Comparison of ENCODE assay signal across 14 cellular contexts in the genomic region with DNA sequence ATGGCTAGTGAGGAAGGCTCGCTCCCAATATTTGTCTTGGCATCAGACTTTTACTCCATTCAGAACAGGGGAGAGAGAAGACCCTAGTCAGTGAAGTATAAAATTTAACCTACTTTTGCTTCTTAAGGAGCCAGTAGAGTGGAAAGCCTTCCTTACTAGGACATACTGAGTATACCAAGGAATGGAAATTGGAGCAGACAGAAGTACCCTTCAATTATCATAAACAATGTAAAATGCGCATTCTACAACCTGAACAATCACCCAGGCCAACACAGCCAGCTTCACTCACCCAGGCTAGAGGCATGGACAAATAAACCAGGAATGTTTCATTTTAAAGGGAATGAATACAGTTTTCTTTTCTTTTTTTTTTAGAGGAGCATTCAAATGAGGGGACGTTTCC. TPM values are rescaled to one million over a fixed set of nuclear protein-coding genes. Genes with fewer than 3 reads are reported as not detected.
DNase-seq lines count a peak whose midpoint lies in the region; ATAC-seq and TF ChIP-seq lines count a peak whose summit lies in the region.
"Had no signal": no experiment of that assay in that cellular context is flagged by ENCODE, and none has a peak within 500 bp of the region (broad histone marks: within the 10 kb centered on the region; RNA-seq: fewer than 3 reads in every experiment).

No MANE protein-coding gene starts in this region.

- intact Hi-C loops in left lung (cut with DNase I), result no loop called here

- in situ Hi-C loops in HAP-1 (cut with MboI; ENCODE audit: low sequenced_read_pairs), result no loop called here

- peak; percentile 8 for DNase-seq in NCI-H2227 treated with DMSO at 0.1 percent for 48 hours (lab: John Stamatoyannopoulos, UW)
- no peak for DNase-seq in NCI-H2227 (lab: John Stamatoyannopoulos, UW; ENCODE audit: unreplicated experiment)
- peak; percentile 49 to 54 for DNase-seq in HAP-1 (ENCODE audit: low spot score in 2 of 2)
- DNase-seq in left lung, result no peak
- no peak for DNase-seq in NCI-H1930 (lab: John Stamatoyannopoulos, UW)
- no peak for DNase-seq in NOMO-1 treated with DMSO at 0.1 percent for 48 hours (lab: John Stamatoyannopoulos, UW; ENCODE audit: unreplicated experiment)
- DNase-seq in activated effector memory CD4-positive, alpha-beta T cell treated with Interleukin-2 at 50 U/mL for 16 hours, result no peak
- DNase-seq: CD4-positive, CD25-positive, alpha-beta regulatory T cell; DMS 273 treated with DMSO at 0.1 percent for 48 hours; EL; GOT3; H9 had no signal

- H3K9me3 ChIP-seq in HAP-1 (no peaks in the 10 kb centered on the region), left lung (no peaks in the 10 kb centered on the region)
- H3K9me3 ChIP-seq: BLaER1 treated with 17β-estradiol and CSF1 and Interleukin-3, amounts not matched to agents 10 nM and 100 nM had no signal

- H3K27me3 ChIP-seq in HAP-1 (ENCODE audit: low read depth) (no peaks in the 10 kb centered on the region), left lung (no peaks in the 10 kb centered on the region)
- H3K27me3 ChIP-seq: BLaER1 treated with 17β-estradiol and CSF1 and Interleukin-3, amounts not matched to agents 10 nM and 100 nM had no signal

- no peaks in the 10 kb centered on the region for H3K36me3 ChIP-seq in HAP-1 (replicated peaks)
- H3K36me3 ChIP-seq in left lung, result peaks cover 0 to 5% of the 10 kb centered on the region in 2 donors

- no peak for TF ChIP-seq CTCF in left lung (IDR thresholded peaks at IDR 0.05)

- H3K4me1 ChIP-seq in HAP-1 (peaks cover 32% of the 10 kb centered on the region), left lung (peaks cover 21 to 28% of the 10 kb centered on the region in 2 donors)

- ATAC-seq in left lung, result peak; percentile 27

- H3K27ac ChIP-seq in left lung, result no peak overlapping the region
- H3K27ac ChIP-seq: 22Rv1; BLaER1 treated with 17β-estradiol and CSF1 and Interleukin-3, amounts not matched to agents 10 nM and 100 nM had no signal

- H3K4me3 ChIP-seq in HAP-1 (no peak overlapping the region), left lung (no peak overlapping the region)
- H3K4me3 ChIP-seq: BLaER1 treated with 17β-estradiol and CSF1 and Interleukin-3, amounts not matched to agents 10 nM and 100 nM had no signal

RNA-seq across cellular contexts. Expression of a gene that starts 41.9 kb away (rescaled TPM):
- 100 to 1,000 TPM; 198 to 259 TPM for total RNA-seq in left lung

Comparison
In these comparisons a context has a peak if more than half of its experiments do, and no peak if none do; other contexts are left out.
1. DNase-seq: peak in NCI-H2227 treated with DMSO at 0.1 percent for 48 hours (single experiment) and HAP-1 (2 of 2); none in NCI-H2227 (single experiment), left lung (0 of 2), NCI-H1930 (0 of 2), NOMO-1 treated with DMSO at 0.1 percent for 48 hours (single experiment) and activated effector memory CD4-positive, alpha-beta T cell treated with Interleukin-2 at 50 U/mL for 16 hours (single experiment).